Comparison of ENCODE assay signal across 13 cellular contexts in genomic region chr3:27758083-27758482, GRCh38. TPM values are rescaled to one million over a fixed set of nuclear protein-coding genes. Genes with fewer than 3 reads are reported as not detected.
DNase-seq lines count a peak whose midpoint lies in the region; ATAC-seq and TF ChIP-seq lines count a peak whose summit lies in the region.
"Had no signal": no experiment of that assay in that cellular context is flagged by ENCODE, and none has a peak within 500 bp of the region (broad histone marks: within the 10 kb centered on the region; RNA-seq: fewer than 3 reads in every experiment).

No MANE protein-coding gene starts in this region.

- DNase-seq in activated CD4-positive, alpha-beta memory T cell treated with anti-CD3 and anti-CD28 coated beads for 36 hours: peak; percentile 43
- DNase-seq in activated CD4-positive, alpha-beta memory T cell treated with anti-CD3 and anti-CD28 coated beads, Interleukin-2, amount 10 ng/mL, durations not matched to agents 7 days and 5 days: no peak
- peak; percentile 52 for DNase-seq in RKO (ENCODE audit: low spot score)
- DNase-seq in epithelial cell of proximal tubule (ENCODE audit: low read depth): peak; percentile 68
- DNase-seq in stimulated activated CD4-positive, alpha-beta T cell treated with anti-CD3 and anti-CD28 coated beads, TNF-alpha, amount 100 ng/mL, for 48 hours (ENCODE audit: low read depth in 3 of 3): peak in 2 of 3 donors; percentile 3 to 8
- no peak for DNase-seq in testis
- DNase-seq in transverse colon: no peak

- H3K9me3 Mint-ChIP-seq in activated CD4-positive, alpha-beta memory T cell treated with anti-CD3 and anti-CD28 coated beads for 36 hours: no peaks in the 10 kb centered on the region
- peaks cover under 1% of the 10 kb centered on the region for H3K9me3 Mint-ChIP-seq in activated CD4-positive, alpha-beta memory T cell treated with anti-CD3 and anti-CD28 coated beads, Interleukin-2, amount 10 ng/mL, durations not matched to agents 7 days and 5 days

- no peak overlapping the region for H3K27ac Mint-ChIP-seq in activated CD4-positive, alpha-beta memory T cell treated with anti-CD3 and anti-CD28 coated beads for 36 hours
- no peak overlapping the region for H3K27ac Mint-ChIP-seq in activated CD4-positive, alpha-beta memory T cell treated with anti-CD3 and anti-CD28 coated beads, Interleukin-2, amount 10 ng/mL, durations not matched to agents 7 days and 5 days
- H3K27ac Mint-ChIP-seq: brain had no signal

- in situ Hi-C loops in transverse colon (cut with MboI; ENCODE audit: low pct_ligation_motif_present in 1 of 4, low pct_unique_long_range_greater_than_20kb in 1 of 4, low sequenced_read_pairs in 3 of 4): no loop called here

- H3K4me3 ChIP-seq in epithelial cell of proximal tubule (ENCODE audit: low read depth, low read length) (no peak overlapping the region), testis (no peak overlapping the region), transverse colon (no peak overlapping the region)
- H3K4me3 ChIP-seq: HAP-1 had no signal

- CTCF ChIA-PET in activated CD4-positive, alpha-beta memory T cell treated with anti-CD3 and anti-CD28 coated beads for 36 hours (lab: Charles Lee): interaction anchor here (0.6 kb wide), 1 partner anchor 30 kb away, joined by 3 read pairs; no protein-coding TSS in a partner anchor
- CTCF ChIA-PET in activated CD4-positive, alpha-beta memory T cell treated with anti-CD3 and anti-CD28 coated beads, Interleukin-2, amount 10 ng/mL, durations not matched to agents 7 days and 5 days (lab: Charles Lee): interaction anchor here (0.6 to 1.0 kb wide), 2 partner anchors 394 to 525 kb away, joined by 3 read pairs; no protein-coding TSS in a partner anchor

- TF ChIP-seq POLR2A in testis (IDR thresholded peaks at IDR 0.05): no peak
- no peak for TF ChIP-seq POLR2A in transverse colon (IDR thresholded peaks at IDR 0.05)

- no peak overlapping the region for H3K27ac ChIP-seq in testis
- H3K27ac ChIP-seq in transverse colon: no peak overlapping the region
- H3K27ac ChIP-seq: C4-2B, HL-60, neutrophil had no signal

- peaks cover 1% of the 10 kb centered on the region for H3K4me1 Mint-ChIP-seq in activated CD4-positive, alpha-beta memory T cell treated with anti-CD3 and anti-CD28 coated beads for 36 hours (ENCODE audit: low read depth)
- H3K4me1 Mint-ChIP-seq in activated CD4-positive, alpha-beta memory T cell treated with anti-CD3 and anti-CD28 coated beads, Interleukin-2, amount 10 ng/mL, durations not matched to agents 7 days and 5 days: peaks cover 7% of the 10 kb centered on the region
- H3K4me1 Mint-ChIP-seq: brain had no signal

- ATAC-seq in GM21723 (IDR thresholded peaks at IDR 0.05; ENCODE audit: unreplicated experiment): no peak

- H3K27me3 ChIP-seq in testis (no peaks in the 10 kb centered on the region), transverse colon (no peaks in the 10 kb centered on the region)
- H3K27me3 ChIP-seq: neutrophil had no signal

- no peak for TF ChIP-seq EP300 in transverse colon (IDR thresholded peaks at IDR 0.05; ENCODE audit: low read depth)

- H3K9me3 ChIP-seq in testis (no peaks in the 10 kb centered on the region), transverse colon (no peaks in the 10 kb centered on the region)
- H3K9me3 ChIP-seq: HAP-1, neutrophil had no signal

- TF ChIP-seq CTCF in epithelial cell of proximal tubule (conservative IDR thresholded peaks at IDR 0.05; ENCODE audit: low read depth, low read length) (no peak), testis (IDR thresholded peaks at IDR 0.05) (no peak), transverse colon (IDR thresholded peaks at IDR 0.05) (no peak)

- no peaks in the 10 kb centered on the region for H3K27me3 Mint-ChIP-seq in activated CD4-positive, alpha-beta memory T cell treated with anti-CD3 and anti-CD28 coated beads for 36 hours
- H3K27me3 Mint-ChIP-seq in activated CD4-positive, alpha-beta memory T cell treated with anti-CD3 and anti-CD28 coated beads, Interleukin-2, amount 10 ng/mL, durations not matched to agents 7 days and 5 days: peaks cover 2% of the 10 kb centered on the region

- no peaks in the 10 kb centered on the region for H3K4me1 ChIP-seq in testis
- H3K4me1 ChIP-seq in transverse colon: no peaks in the 10 kb centered on the region
- H3K4me1 ChIP-seq: HAP-1 had no signal

- no peaks in the 10 kb centered on the region for H3K36me3 ChIP-seq in testis (ENCODE audit: low read depth, missing control alignments)
- H3K36me3 ChIP-seq in transverse colon: no peaks in the 10 kb centered on the region
- H3K36me3 ChIP-seq: HAP-1, neutrophil had no signal

- H3K36me3 Mint-ChIP-seq in activated CD4-positive, alpha-beta memory T cell treated with anti-CD3 and anti-CD28 coated beads for 36 hours: peaks cover under 1% of the 10 kb centered on the region
- peaks cover 1% of the 10 kb centered on the region for H3K36me3 Mint-ChIP-seq in activated CD4-positive, alpha-beta memory T cell treated with anti-CD3 and anti-CD28 coated beads, Interleukin-2, amount 10 ng/mL, durations not matched to agents 7 days and 5 days (ENCODE audit: low read depth)
- H3K36me3 Mint-ChIP-seq: brain had no signal

- POLR2A ChIA-PET in activated CD4-positive, alpha-beta memory T cell treated with anti-CD3 and anti-CD28 coated beads for 36 hours (lab: Charles Lee): no interaction called here
- POLR2A ChIA-PET in activated CD4-positive, alpha-beta memory T cell treated with anti-CD3 and anti-CD28 coated beads, Interleukin-2, amount 10 ng/mL, durations not matched to agents 7 days and 5 days (lab: Charles Lee): no interaction called here

- intact Hi-C loops in activated CD4-positive, alpha-beta memory T cell treated with anti-CD3 and anti-CD28 coated beads for 36 hours (cut with micrococcal nuclease): no loop called here
- intact Hi-C loops in testis (cut with DNase I; ENCODE audit: low total_unique reads) (no loop called here), transverse colon (cut with DNase I; ENCODE audit: low total_unique reads) (no loop called here)

- H3K4me3 Mint-ChIP-seq in activated CD4-positive, alpha-beta memory T cell treated with anti-CD3 and anti-CD28 coated beads for 36 hours: no peak overlapping the region
- no peak overlapping the region for H3K4me3 Mint-ChIP-seq in activated CD4-positive, alpha-beta memory T cell treated with anti-CD3 and anti-CD28 coated beads, Interleukin-2, amount 10 ng/mL, durations not matched to agents 7 days and 5 days
- H3K4me3 Mint-ChIP-seq: brain had no signal

- 89 to 100% methylated on average over 1 of the region's 1 CpG for WGBS in testis, 2 donors
- WGBS in transverse colon (ENCODE audit: low coverage in 1 of 2), 2 donors: 67 to 79% methylated on average over 1 of the region's 1 CpG

RNA-seq across cellular contexts. Expression of gene EOMES, which starts 36.0 kb away (rescaled TPM):
- total RNA-seq in activated CD4-positive, alpha-beta memory T cell treated with anti-CD3 and anti-CD28 coated beads for 36 hours: 1 to 10 TPM; 1.4 to 1.5 TPM
- total RNA-seq in activated CD4-positive, alpha-beta memory T cell treated with anti-CD3 and anti-CD28 coated beads, Interleukin-2, amount 10 ng/mL, durations not matched to agents 7 days and 5 days: 1 to 10 TPM; 4.6 to 5.6 TPM
- total RNA-seq in epithelial cell of proximal tubule: not detected in 2 replicates
- under 1 TPM; 0.71 to 0.93 TPM for total RNA-seq in testis
- polyA plus RNA-seq in testis (ENCODE audit: insufficient read depth, low read depth, low replicate concordance): 0.84 TPM
- total RNA-seq in transverse colon: under 1 TPM in 3 of 4 donors, not detected in 1; 0.27 to 0.37 (median 0.32) TPM

Comparison
In these comparisons a context has a peak if more than half of its experiments do, and no peak if none do; other contexts are left out.
1. DNase-seq: peak in activated CD4-positive, alpha-beta memory T cell treated with anti-CD3 and anti-CD28 coated beads for 36 hours (single experiment), RKO (single experiment), epithelial cell of proximal tubule (single experiment) and stimulated activated CD4-positive, alpha-beta T cell treated with anti-CD3 and anti-CD28 coated beads, TNF-alpha, amount 100 ng/mL, for 48 hours (2 of 3); none in activated CD4-positive, alpha-beta memory T cell treated with anti-CD3 and anti-CD28 coated beads, Interleukin-2, amount 10 ng/mL, durations not matched to agents 7 days and 5 days (single experiment), testis (single experiment) and transverse colon (single experiment).